ENCODE assay signal across 8 cellular contexts in the genomic region with DNA sequence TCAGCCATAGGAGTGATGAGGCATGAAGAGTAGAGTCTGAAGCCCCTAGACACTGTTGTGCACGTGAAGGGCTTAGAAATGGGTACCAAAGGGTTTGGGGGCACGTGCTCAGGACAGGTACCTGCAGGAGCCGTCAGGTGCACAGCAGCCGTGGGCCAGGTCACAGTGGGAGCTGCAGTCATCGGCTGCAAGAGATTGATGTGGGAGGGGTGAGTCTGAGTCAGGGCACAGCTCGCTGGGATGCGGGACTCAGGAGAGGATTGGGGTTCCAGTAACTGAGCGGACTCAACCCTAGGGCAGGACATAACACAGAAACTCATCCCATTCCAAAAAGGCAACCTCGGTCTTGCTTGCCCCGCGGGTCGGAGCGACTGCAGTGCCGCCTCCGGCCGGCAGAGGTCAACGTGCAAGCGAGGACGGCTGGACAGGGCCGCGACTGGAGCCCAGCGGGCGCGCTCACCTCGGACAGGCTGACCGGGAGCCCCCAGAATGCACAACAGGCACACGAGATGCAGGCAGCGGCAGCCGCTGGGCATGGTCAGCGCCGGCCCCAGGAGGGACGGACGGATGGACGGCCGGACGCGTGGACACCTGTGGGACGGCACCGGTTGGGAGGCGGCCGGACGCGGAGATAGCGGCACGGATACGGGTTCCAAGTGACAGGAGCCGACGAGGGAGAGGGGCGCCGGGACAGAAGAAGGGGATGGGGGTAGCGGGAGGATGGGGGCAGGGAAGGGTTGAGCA. TPM values are rescaled to one million over a fixed set of nuclear protein-coding genes. Genes with fewer than 3 reads are reported as not detected.
DNase-seq lines count a peak whose midpoint lies in the region; ATAC-seq and TF ChIP-seq lines count a peak whose summit lies in the region.

No MANE protein-coding gene starts in this region.

- H3K36me3 ChIP-seq in MG63 (no peaks in the 10 kb centered on the region), heart right ventricle (peaks cover 0 to 41% (median 11%) of the 10 kb centered on the region in 9 donors), trophoblast cell (ENCODE audit: control insufficient read depth in 1 of 2, insufficient read depth in 2 of 2, low read length in 2 of 2) (peaks cover 25 to 30% of the 10 kb centered on the region in 2 experiments), tibial artery (peaks cover 13 to 28% (median 23%) of the 10 kb centered on the region in 3 donors)

- WGBS in heart right ventricle, 2 donors = 6% methylated on average over 51 of the region's 51 CpGs
- no CpG with 5 or more reads among the region's 51 CpGs for WGBS in trophoblast cell (ENCODE audit: extremely low coverage, insufficient coverage, insufficient read length)

- no peaks in the 10 kb centered on the region for H3K79me1 ChIP-seq in trophoblast cell (ENCODE audit: low read length)

- intact Hi-C loops in heart right ventricle (cut with DNase I) = loop anchor here in 9 of 10 donors (1.0 to 5.0 kb wide), 8 partner anchors 38 to 53 kb away; no protein-coding TSS in a partner anchor
- intact Hi-C loops in tibial artery (cut with DNase I; ENCODE audit: low total_unique reads) = loop anchor here (2.0 kb wide), 1 partner anchor 52 kb away; no protein-coding TSS in a partner anchor

- no peak overlapping the region for H2BK120ac ChIP-seq in trophoblast cell (ENCODE audit: insufficient read depth, low read length, poor library complexity)

- H4K8ac ChIP-seq in trophoblast cell (ENCODE audit: low read depth, low read length) = no peak overlapping the region

- no peak overlapping the region for H4K91ac ChIP-seq in trophoblast cell (ENCODE audit: low read depth, low read length)

- H3K14ac ChIP-seq in trophoblast cell (ENCODE audit: low read length) = no peak overlapping the region

- H3K18ac ChIP-seq in trophoblast cell (ENCODE audit: low read length) = no peak overlapping the region

- H2AK5ac ChIP-seq in trophoblast cell (ENCODE audit: low read length) = no peak overlapping the region

- H3K4ac ChIP-seq in trophoblast cell (ENCODE audit: low read depth, low read length) = no peak overlapping the region

- H4K12ac ChIP-seq in trophoblast cell (ENCODE audit: low read depth, low read length) = no peak overlapping the region

- no peaks in the 10 kb centered on the region for H3K79me2 ChIP-seq in trophoblast cell (ENCODE audit: control insufficient read depth, insufficient read depth, low read length, poor library complexity)

- H2BK12ac ChIP-seq in trophoblast cell (ENCODE audit: low read length) = no peak overlapping the region

- H2BK5ac ChIP-seq in trophoblast cell (ENCODE audit: low read depth, low read length, poor library complexity) = no peak overlapping the region

- H3K27me3 ChIP-seq in MG63 (peaks cover 8% of the 10 kb centered on the region; the same call in 1 of the 2 replicates), heart right ventricle (peaks cover 0 to 49% (median 12%) of the 10 kb centered on the region in 7 donors), trophoblast cell (ENCODE audit: insufficient read depth, low read length) (peaks cover 8% of the 10 kb centered on the region), tibial artery (peaks cover 0 to 36% of the 10 kb centered on the region in 2 donors)

- DNase-seq in NCI-H2029 (lab: John Stamatoyannopoulos, UW) = peak; percentile 34
- DNase-seq in NCI-H2029 treated with DMSO at 0.1 percent for 48 hours (lab: John Stamatoyannopoulos, UW) = no peak
- DNase-seq in MG63 = peak; percentile 73
- peak; percentile 26 to 62 (median 51) for DNase-seq in T-helper 1 cell
- DNase-seq in amniotic epithelial cell (ENCODE audit: low read depth) = peak; percentile 72
- DNase-seq in heart right ventricle = peak; percentile 85 to 87
- peak; percentile 82 to 87 for DNase-seq in trophoblast cell
- DNase-seq in tibial artery = peak; percentile 79 to 89

- no peak overlapping the region for H3K23ac ChIP-seq in trophoblast cell (ENCODE audit: low read length)

- H3K9ac ChIP-seq in trophoblast cell (ENCODE audit: low read length) = no peak overlapping the region

- H3K4me1 ChIP-seq in heart right ventricle (peaks cover 0 to 27% (median 12%) of the 10 kb centered on the region in 9 donors), trophoblast cell (ENCODE audit: control insufficient read depth in 1 of 2, insufficient read depth in 2 of 2, low read length in 2 of 2) (peaks cover 3 to 4% of the 10 kb centered on the region in 2 experiments), tibial artery (peaks cover 0 to 21% (median 14%) of the 10 kb centered on the region in 4 donors)

- H3K27ac ChIP-seq in heart right ventricle (peak overlapping the region in 2 of 10 donors; percentile 13 to 62), trophoblast cell (ENCODE audit: low read depth, low read length) (no peak overlapping the region), tibial artery (no peak overlapping the region)

- H3K4me2 ChIP-seq in trophoblast cell (ENCODE audit: low read length) = peak overlapping the region; percentile 94

- no peaks in the 10 kb centered on the region for H3K9me3 ChIP-seq in MG63
- no peaks in the 10 kb centered on the region for H3K9me3 ChIP-seq in heart right ventricle
- H3K9me3 ChIP-seq in trophoblast cell (ENCODE audit: insufficient read depth, low read depth, low read length) = no peaks in the 10 kb centered on the region
- no peaks in the 10 kb centered on the region for H3K9me3 ChIP-seq in tibial artery

- H2AFZ ChIP-seq in trophoblast cell (ENCODE audit: insufficient read depth, low read length, poor library complexity) = no peak overlapping the region

- peak overlapping the region; percentile 39 for H3K4me3 ChIP-seq in MG63
- peak overlapping the region; percentile 28 to 60 (median 56) for H3K4me3 ChIP-seq in heart right ventricle
- peak overlapping the region; percentile 75 for H3K4me3 ChIP-seq in trophoblast cell (ENCODE audit: low read depth, low read length)
- H3K4me3 ChIP-seq in tibial artery = peak overlapping the region; percentile 40 to 49

- peak; percentile 86 to 92 (median 90) for ATAC-seq in heart right ventricle

- TF ChIP-seq CTCF in heart right ventricle (IDR thresholded peaks at IDR 0.05) = peak; percentile 93 to 98 (median 97)
- peak; percentile 93 to 96 for TF ChIP-seq CTCF in tibial artery (IDR thresholded peaks at IDR 0.05)

RNA-seq across cellular contexts. Expression of a gene that starts 0.9 kb away (rescaled TPM):
- 1.5 TPM in 1 of 2 replicates, not detected in the other for total RNA-seq in MG63 (2014; rRNA removed; shearing (Covaris generic); ENCODE audit: low replicate concordance)
- 1 to 10 TPM in 6 of 10 donors, under 1 TPM in 3, not detected in 1; 0.28 to 5.1 (median 1.2) TPM for total RNA-seq in heart right ventricle
- polyA plus RNA-seq in heart right ventricle = 1 to 10 TPM; 1.8 to 4.5 TPM
- 12.6 and 13.6 TPM in 2 replicates for polyA plus RNA-seq in trophoblast cell (2013)

RNA-seq across cellular contexts. Expression of a gene that starts 22.9 kb away (rescaled TPM):
- total RNA-seq in MG63 (2014; rRNA removed; shearing (Covaris generic); ENCODE audit: low replicate concordance) = 8.1 and 19.0 TPM in 2 replicates
- 10 to 100 TPM; 14.7 to 29.3 (median 19.6) TPM for total RNA-seq in heart right ventricle
- 10 to 100 TPM; 13.0 to 29.7 TPM for polyA plus RNA-seq in heart right ventricle
- 21.4 and 21.9 TPM in 2 replicates for polyA plus RNA-seq in trophoblast cell (2013)

RNA-seq across cellular contexts. Expression of a gene that starts 27.1 kb away (rescaled TPM):
- 2.1 and 3.5 TPM in 2 replicates for total RNA-seq in MG63 (2014; rRNA removed; shearing (Covaris generic); ENCODE audit: low replicate concordance)
- total RNA-seq in heart right ventricle = 10 to 100 TPM in 7 of 10 donors, 1 to 10 TPM in 3; 7.8 to 16.8 (median 10.9) TPM
- polyA plus RNA-seq in heart right ventricle = 10 to 100 TPM in 1 of 2 donors, 1 to 10 TPM in 1; 7.1 to 44.3 TPM
- polyA plus RNA-seq in trophoblast cell (2013) = 28.0 and 28.3 TPM in 2 replicates

RNA-seq across cellular contexts. Expression of a gene that starts 55.7 kb away (rescaled TPM):
- total RNA-seq in MG63 (2014; rRNA removed; shearing (Covaris generic); ENCODE audit: low replicate concordance) = 0.10 TPM in 1 of 2 replicates, not detected in the other
- total RNA-seq in heart right ventricle = 1 to 10 TPM in 8 of 10 donors, under 1 TPM in 2; 0.53 to 3.8 (median 2.1) TPM
- 1 to 10 TPM in 1 of 2 donors, under 1 TPM in 1; 0.44 to 1.9 TPM for polyA plus RNA-seq in heart right ventricle
- 0.74 and 0.78 TPM in 2 replicates for polyA plus RNA-seq in trophoblast cell (2013)
